ENCODE assay signal across 20 cellular contexts in genomic region chr2:217923007-217923686, GRCh38.
A peak's percentile ranks its signal among the peaks of the same experiment; 100 is the strongest.
DNase-seq lines count a peak whose midpoint lies in the region; FAIRE-seq and TF ChIP-seq lines count a peak whose summit lies in the region.
"Had no signal": no experiment of that assay in that cellular context is flagged by ENCODE, and none has a peak within 500 bp of the region (broad histone marks: within the 10 kb centered on the region; RNA-seq: fewer than 3 reads in every experiment).

No MANE protein-coding gene starts in this region.

- peak overlapping the region; percentile 79 for H3K4me2 ChIP-seq in astrocyte (ENCODE audit: low read length)
- H3K4me2 ChIP-seq: BLaER1 treated with 17β-estradiol and CSF1 and Interleukin-3, amounts not matched to agents 10 nM and 100 nM; PC-9 had no signal

- H3K4me1 Mint-ChIP-seq in astrocyte (ENCODE audit: low read depth, unreplicated experiment) (peaks cover 84% of the 10 kb centered on the region), osteocyte (ENCODE audit: unreplicated experiment) (peaks cover 73% of the 10 kb centered on the region)

- H3K36me3 Mint-ChIP-seq in astrocyte (ENCODE audit: low read depth, unreplicated experiment) (peaks cover 19% of the 10 kb centered on the region), osteocyte (ENCODE audit: unreplicated experiment) (no peaks in the 10 kb centered on the region)
- H3K36me3 Mint-ChIP-seq: natural killer cell treated with Interleukin-12 subunit alpha and Interleukin-12 subunit beta and Interleukin-15 and Interleukin-18, amount 100 ng/mL, for 72 hours had no signal

- H3K4me3 Mint-ChIP-seq in astrocyte (ENCODE audit: unreplicated experiment) (no peak overlapping the region), osteocyte (ENCODE audit: unreplicated experiment) (no peak overlapping the region)
- H3K4me3 Mint-ChIP-seq: endodermal cell; natural killer cell treated with Interleukin-12 subunit alpha and Interleukin-12 subunit beta and Interleukin-15 and Interleukin-18, amount 100 ng/mL, for 72 hours had no signal

- H3K9me3 ChIP-seq in astrocyte (ENCODE audit: insufficient read depth, low read depth, low read length) (no peaks in the 10 kb centered on the region), left ventricle myocardium inferior (replicated peaks) (no peaks in the 10 kb centered on the region), tibial artery (no peaks in the 10 kb centered on the region), WERI-Rb-1 (ENCODE audit: severe bottlenecking) (no peaks in the 10 kb centered on the region)
- H3K9me3 ChIP-seq: BLaER1 treated with 17β-estradiol and CSF1 and Interleukin-3, amounts not matched to agents 10 nM and 100 nM had no signal

- in situ Hi-C loops in GM13977 (cut with MboI; ENCODE audit: low pct_unique_long_range_greater_than_20kb, low sequenced_read_pairs, unreplicated experiment), result no loop called here

- H2AFZ ChIP-seq in astrocyte (ENCODE audit: low read depth, low read length), result no peak overlapping the region
- H2AFZ ChIP-seq: PC-9 had no signal

- H3K36me3 ChIP-seq in astrocyte (ENCODE audit: insufficient read depth, low read length), result peaks cover 9% of the 10 kb centered on the region
- peaks cover 25% of the 10 kb centered on the region for H3K36me3 ChIP-seq in left ventricle myocardium inferior
- peaks cover 19 to 39% (median 21%) of the 10 kb centered on the region in 3 donors for H3K36me3 ChIP-seq in tibial artery
- H3K36me3 ChIP-seq in WERI-Rb-1, result no peaks in the 10 kb centered on the region
- H3K36me3 ChIP-seq: BLaER1 treated with 17β-estradiol and CSF1 and Interleukin-3, amounts not matched to agents 10 nM and 100 nM; brain microvascular endothelial cell had no signal

- FAIRE-seq in astrocyte (lab: Jason Lieb, UNC), result no peak

- DNase-seq in astrocyte (ENCODE audit: low read depth) (no peak), left ventricle myocardium inferior (no peak), osteocyte (ENCODE audit: extremely low spot score, unreplicated experiment) (no peak), tibial artery (no peak), cerebellar nuclear complex (lab: John Stamatoyannopoulos, UW) (no peak), NCI-H774 (lab: John Stamatoyannopoulos, UW) (no peak), GM13977 (ENCODE audit: low spot score) (no peak), WERI-Rb-1 (no peak)
- DNase-seq: activated gamma-delta T cell treated with Interleukin-2 at 50 U/mL for 16 hours, brain microvascular endothelial cell, DMS79, foreskin keratinocyte, NCI-H1694, NCI-H510A, PC-9 had no signal

- peaks cover 2% of the 10 kb centered on the region for H3K9me3 Mint-ChIP-seq in astrocyte (ENCODE audit: unreplicated experiment)
- H3K9me3 Mint-ChIP-seq in osteocyte (ENCODE audit: unreplicated experiment), result no peaks in the 10 kb centered on the region
- H3K9me3 Mint-ChIP-seq: endodermal cell; natural killer cell treated with Interleukin-12 subunit alpha and Interleukin-12 subunit beta and Interleukin-15 and Interleukin-18, amount 100 ng/mL, for 72 hours had no signal

- H3K27me3 ChIP-seq in astrocyte (ENCODE audit: insufficient read depth, low read length) (no peaks in the 10 kb centered on the region), left ventricle myocardium inferior (ENCODE audit: low read depth) (no peaks in the 10 kb centered on the region), tibial artery (no peaks in the 10 kb centered on the region), WERI-Rb-1 (ENCODE audit: insufficient read depth, low read depth, severe bottlenecking) (no peaks in the 10 kb centered on the region)
- H3K27me3 ChIP-seq: BLaER1 treated with 17β-estradiol and CSF1 and Interleukin-3, amounts not matched to agents 10 nM and 100 nM; brain microvascular endothelial cell had no signal

- peak overlapping the region; percentile 75 for H3K27ac Mint-ChIP-seq in astrocyte (ENCODE audit: unreplicated experiment)
- peak overlapping the region; percentile 84 for H3K27ac Mint-ChIP-seq in osteocyte (ENCODE audit: unreplicated experiment)
- H3K27ac Mint-ChIP-seq: endodermal cell; natural killer cell treated with Interleukin-12 subunit alpha and Interleukin-12 subunit beta and Interleukin-15 and Interleukin-18, amount 100 ng/mL, for 72 hours had no signal

- no peak overlapping the region for H3K4me3 ChIP-seq in astrocyte (ENCODE audit: insufficient read depth, low read depth, low read length)
- H3K4me3 ChIP-seq in left ventricle myocardium inferior, result peak overlapping the region; percentile 50
- peak overlapping the region; percentile 26 to 44 for H3K4me3 ChIP-seq in tibial artery
- no peak overlapping the region for H3K4me3 ChIP-seq in WERI-Rb-1 (ENCODE audit: low read depth, low read length)
- H3K4me3 ChIP-seq: BLaER1 treated with 17β-estradiol and CSF1 and Interleukin-3, amounts not matched to agents 10 nM and 100 nM; PC-9; skin epidermis had no signal

- peaks cover 63% of the 10 kb centered on the region for H3K4me1 ChIP-seq in astrocyte (ENCODE audit: insufficient read depth, low read length)
- H3K4me1 ChIP-seq in left ventricle myocardium inferior, result peaks cover 100% of the 10 kb centered on the region
- H3K4me1 ChIP-seq in tibial artery, result peaks cover 24 to 100% (median 99%) of the 10 kb centered on the region in 4 donors
- H3K4me1 ChIP-seq: foreskin keratinocyte had no signal

- peak overlapping the region; percentile 57 for H3K9ac ChIP-seq in astrocyte (ENCODE audit: low read length)
- H3K9ac ChIP-seq: BLaER1 treated with 17β-estradiol and CSF1 and Interleukin-3, amounts not matched to agents 10 nM and 100 nM had no signal

- intact Hi-C loops in left ventricle myocardium inferior (cut with micrococcal nuclease) (no loop called here), tibial artery (cut with DNase I; ENCODE audit: low total_unique reads) (no loop called here)

- H3K27me3 Mint-ChIP-seq in astrocyte (ENCODE audit: low read depth, unreplicated experiment), result no peaks in the 10 kb centered on the region
- H3K27me3 Mint-ChIP-seq in osteocyte (ENCODE audit: unreplicated experiment), result no peaks in the 10 kb centered on the region

- TF ChIP-seq CTCF in astrocyte (IDR thresholded peaks at IDR 0.05; ENCODE audit: insufficient read depth, low read depth, low read length), result no peak
- no peak for TF ChIP-seq CTCF in left ventricle myocardium inferior (IDR thresholded peaks at IDR 0.05; ENCODE audit: borderline replicate concordance)
- no peak for TF ChIP-seq CTCF in osteocyte (IDR thresholded peaks at IDR 0.05)
- no peak for TF ChIP-seq CTCF in tibial artery (IDR thresholded peaks at IDR 0.05)
- TF ChIP-seq CTCF in GM13977 (IDR thresholded peaks at IDR 0.05; ENCODE audit: extremely low read depth, insufficient read depth, missing control alignments), result no peak
- no peak for TF ChIP-seq CTCF in WERI-Rb-1 (IDR thresholded peaks at IDR 0.05; ENCODE audit: low read depth, low read length)

- H3K27ac ChIP-seq in astrocyte (ENCODE audit: low read depth, low read length) (peak overlapping the region; percentile 71), left ventricle myocardium inferior (replicated peaks) (peak overlapping the region; percentile 95), tibial artery (peak overlapping the region; percentile 95 to 98), WERI-Rb-1 (no peak overlapping the region)
- H3K27ac ChIP-seq: BLaER1 treated with 17β-estradiol and CSF1 and Interleukin-3, amounts not matched to agents 10 nM and 100 nM; brain microvascular endothelial cell; foreskin keratinocyte; PC-9; VCaP had no signal

- H3K79me2 ChIP-seq in astrocyte (ENCODE audit: insufficient read depth, low read length), result peaks cover 90% of the 10 kb centered on the region

- no peaks in the 10 kb centered on the region for H4K20me1 ChIP-seq in astrocyte (ENCODE audit: insufficient read depth, low read length)

Comparison
In these comparisons a context has a peak if more than half of its experiments do, and no peak if none do; other contexts are left out.
1. H3K4me3 ChIP-seq: peak in left ventricle myocardium inferior (single experiment) and tibial artery (2 of 2); none in astrocyte (single experiment) and WERI-Rb-1 (single experiment).